8 cellular contexts compared by ENCODE assay signal in genomic region chr19:1269065-1269477, GRCh38. TPM values are rescaled to one million over a fixed set of nuclear protein-coding genes. Genes with fewer than 3 reads are reported as not detected.
A peak's percentile ranks its signal among the peaks of the same experiment; 100 is the strongest.
DNase-seq lines count a peak whose midpoint lies in the region; ATAC-seq and TF ChIP-seq lines count a peak whose summit lies in the region.

Gene CIRBP, plus strand, starts transcription at chr19:1269332. Its CDS starts 1,602 bp downstream, at chr19:1270934.

- ATAC-seq in GM21528 (IDR thresholded peaks at IDR 0.05; ENCODE audit: low FRiP score, unreplicated experiment), result peak; percentile 53
- ATAC-seq in mucosa of descending colon, result peak; percentile 77

- H3K9me3 ChIP-seq in mucosa of descending colon, result no peaks in the 10 kb centered on the region

- peaks cover 14% of the 10 kb centered on the region for H3K36me3 ChIP-seq in mucosa of descending colon (ENCODE audit: low read depth)

- peak; percentile 2; the same call in 1 of the 2 replicates for TF ChIP-seq EP300 in Ishikawa (IDR thresholded peaks at IDR 0.05; ENCODE audit: borderline replicate concordance)

- intact Hi-C loops in mucosa of descending colon (cut with DNase I, micrococcal nuclease), result no loop called here

- DNase-seq in DMS 273 (lab: John Stamatoyannopoulos, UW; ENCODE audit: unreplicated experiment), result peak; percentile 99
- peak; percentile 70 for DNase-seq in OCI-M2 (lab: John Stamatoyannopoulos, UW; ENCODE audit: unreplicated experiment)
- DNase-seq in activated T-cell treated with anti-CD3 and anti-CD28 coated beads for 24 hours (ENCODE audit: low read depth), result peak; percentile 99
- peak; percentile 99 for DNase-seq in epidermal melanocyte (ENCODE audit: insufficient read length, low spot score)
- peak; percentile 100 for DNase-seq in mucosa of descending colon
- DNase-seq in stimulated activated CD8-positive, alpha-beta memory T cell treated with anti-CD3 and anti-CD28 coated beads, Interleukin-4, amount 100 ng/mL, for 1 hour (ENCODE audit: low read depth in 2 of 2, low spot score in 1 of 2), result peak; percentile 98 to 99

- no peak for TF ChIP-seq RAD21 in Ishikawa (IDR thresholded peaks at IDR 0.05; ENCODE audit: low read depth)

- TF ChIP-seq CTCF in mucosa of descending colon (IDR thresholded peaks at IDR 0.05), result no peak

- peaks cover 79% of the 10 kb centered on the region for H3K4me1 ChIP-seq in mucosa of descending colon (ENCODE audit: low read depth)

- H3K4me3 ChIP-seq in mucosa of descending colon, result peak within 1 kb of the TSS; percentile 86

TF ChIP-seq in Ishikawa, 13 proteins besides CTCF, POLR2A, EP300 and RAD21:
- TF ChIP-seq REST (IDR thresholded peaks at IDR 0.05; ENCODE audit: low read depth), result no peak
- 0 out of 2 replicates have a peak, but pooled peaks have one; percentile 14 for TF ChIP-seq CEBPB (IDR thresholded peaks at IDR 0.05)
- TF ChIP-seq TEAD4 (IDR thresholded peaks at IDR 0.05), result peak; percentile 63
- TF ChIP-seq EGR1 (IDR thresholded peaks at IDR 0.05), result 0 out of 2 replicates have a peak, but pooled peaks have one; percentile 9
- TF ChIP-seq USF1 (IDR thresholded peaks at IDR 0.05), result 0 out of 2 replicates have a peak, but pooled peaks have one; percentile 10
- no peak; the same call in none of the 2 replicates for TF ChIP-seq TAF1 (IDR thresholded peaks at IDR 0.05; ENCODE audit: low read depth)
- peak; percentile 18 for TF ChIP-seq TCF12 (IDR thresholded peaks at IDR 0.05; ENCODE audit: low read depth)
- no peak for TF ChIP-seq ZBTB7A (IDR thresholded peaks at IDR 0.05; ENCODE audit: low read depth)
- TF ChIP-seq MAX (IDR thresholded peaks at IDR 0.05), result peak; percentile 33; the same call in 1 of the 2 replicates
- peak; percentile 40 for TF ChIP-seq CREB1 (IDR thresholded peaks at IDR 0.05; ENCODE audit: low read depth)
- no peak for TF ChIP-seq YY1 (IDR thresholded peaks at IDR 0.05; ENCODE audit: low read depth)
- TF ChIP-seq NFIC (IDR thresholded peaks at IDR 0.05), result no peak
- TF ChIP-seq FOXM1 (IDR thresholded peaks at IDR 0.05; ENCODE audit: borderline replicate concordance, low read depth), result no peak
TF ChIP-seq in Ishikawa: peak in this region for 7.

RNA-seq across cellular contexts. Expression of gene CIRBP, which starts in this region (rescaled TPM):
- 100 to 1,000 TPM; 281 to 507 (median 300) TPM for total RNA-seq in mucosa of descending colon

Comparison
In these comparisons a context has a peak if more than half of its experiments do, and no peak if none do; other contexts are left out.
1. Peak in every context shown above with its lines: DNase-seq, ATAC-seq and H3K4me3 ChIP-seq.